In genomic region chr17:74776044-74776962, GRCh38 we compare ENCODE assay signal across 8 cellular contexts. TPM values are rescaled to one million over a fixed set of nuclear protein-coding genes. Genes with fewer than 3 reads are reported as not detected.
DNase-seq lines count a peak whose midpoint lies in the region; ATAC-seq and TF ChIP-seq lines count a peak whose summit lies in the region.

NAT9 (minus strand) TSS chr17:74776345; CDS start chr17:74775698, 647 bp downstream.

- peaks cover 18% of the 10 kb centered on the region for H3K79me2 ChIP-seq in OCI-LY7 (ENCODE audit: insufficient read depth, low read depth, low read length)

- peak within 1 kb of the TSS; percentile 6; the same call in 1 of the 2 replicates for H3K18ac ChIP-seq in IMR-90 (ENCODE audit: low read depth, low read length)

- peak within 1 kb of the TSS; percentile 92 for H2AK5ac ChIP-seq in IMR-90 (ENCODE audit: low read depth, low read length)

- no peaks in the 10 kb centered on the region for H3K27me3 ChIP-seq in IMR-90 (ENCODE audit: control insufficient read depth, insufficient read depth, low read length)
- H3K27me3 ChIP-seq in mononuclear cell (ENCODE audit: insufficient read depth, low read length) = no peaks in the 10 kb centered on the region

- H4K8ac ChIP-seq in IMR-90 (ENCODE audit: low read depth in 2 of 2, low read length in 2 of 2) = peak within 1 kb of the TSS; percentile 70 to 98

- peak within 1 kb of the TSS; percentile 86 for H3K9ac ChIP-seq in IMR-90 (ENCODE audit: low read depth, low read length)

- no peak for TF ChIP-seq RAD21 in IMR-90 (IDR thresholded peaks at IDR 0.05; ENCODE audit: low read length)

- H4K20me1 ChIP-seq in IMR-90 (ENCODE audit: insufficient read depth, low read length) = peaks cover 16% of the 10 kb centered on the region
- H4K20me1 ChIP-seq in OCI-LY7 (ENCODE audit: insufficient read depth, low read length) = no peaks in the 10 kb centered on the region; the same call in 1 of the 2 replicates

- no TSS peak for BruUV-seq in IMR-90 (replicated peaks; lab: Mats Ljungman, UMichigan)
- BruUV-seq in OCI-LY7 (replicated peaks; lab: Mats Ljungman, UMichigan) = no TSS peak

- H2BK15ac ChIP-seq in IMR-90 (ENCODE audit: low read depth, low read length) = no peak within 1 kb of the TSS; the same call in 2 of the 3 replicates

- intact Hi-C loops in IMR-90 (cut with micrococcal nuclease) (loop anchor here (1.0 kb wide), 1 partner anchor 32 kb away; no protein-coding TSS in a partner anchor), OCI-LY7 (cut with micrococcal nuclease; ENCODE audit: unreplicated experiment) (loop anchor here (1.0 kb wide), 1 partner anchor 28 kb away; the partner anchor contains the start of gene NHERF1)

- in situ Hi-C loops in IMR-90 (cut with MboI; ENCODE audit: low sequenced_read_pairs) = no loop called here

- H2AFZ ChIP-seq in IMR-90 (replicated peaks; ENCODE audit: low read length, poor library complexity) (peak within 1 kb of the TSS; percentile 96), OCI-LY7 (ENCODE audit: low read length) (peak within 1 kb of the TSS; percentile 53; the same call in 1 of the 2 replicates)

- no peak within 1 kb of the TSS for H2BK20ac ChIP-seq in IMR-90 (ENCODE audit: low read depth, low read length)

- H3K9me2 ChIP-seq in OCI-LY7 (ENCODE audit: insufficient read depth, low read length) = no peaks in the 10 kb centered on the region

- H3K56ac ChIP-seq in IMR-90 (ENCODE audit: extremely low read depth, insufficient read depth, low read length) = peak within 1 kb of the TSS; percentile 72

- H3K4me1 ChIP-seq in IMR-90 (ENCODE audit: control insufficient read depth, insufficient read depth, low read length) = peaks cover 10% of the 10 kb centered on the region
- peaks cover 26% of the 10 kb centered on the region for H3K4me1 ChIP-seq in OCI-LY7 (ENCODE audit: insufficient read depth, low read length, poor library complexity, severe bottlenecking)
- peaks cover 69% of the 10 kb centered on the region for H3K4me1 ChIP-seq in mononuclear cell (ENCODE audit: insufficient read depth, low read length)

- H3K4ac ChIP-seq in IMR-90 (ENCODE audit: low read depth, low read length) = peak within 1 kb of the TSS; percentile 97

- POLR2A ChIA-PET in IMR-90 (lab: Charles Lee; ENCODE audit: unreplicated experiment) (no interaction called here), OCI-LY7 (lab: Charles Lee) (interaction anchor here (0.6 to 4.4 kb wide), 14 partner anchors 15 to 237 kb away, joined by 3 to 19 read pairs (median 4); partner anchors contain the start of genes FDXR and MRPL58)

- no peaks in the 10 kb centered on the region for H3K9me1 ChIP-seq in IMR-90 (ENCODE audit: insufficient read depth, low read length)

- peak; percentile 50 for ATAC-seq in GM21526 (IDR thresholded peaks at IDR 0.05; ENCODE audit: low FRiP score, unreplicated experiment)
- peak; percentile 95 for ATAC-seq in IMR-90 (ENCODE audit: low read depth)

- WGBS in IMR-90 (ENCODE audit: extremely low coverage in 2 of 2, insufficient read length in 1 of 2), 2 experiments = 0% methylated on average over 27 of the region's 64 CpGs; no CpG with 5 or more reads in 1 of the 2 experiments

- H2BK120ac ChIP-seq in IMR-90 (ENCODE audit: low read depth, low read length) = peak within 1 kb of the TSS; percentile 44; the same call in 1 of the 2 replicates

- H3K4me2 ChIP-seq in IMR-90 (ENCODE audit: low read depth, low read length) (peak within 1 kb of the TSS; percentile 100), OCI-LY7 (ENCODE audit: low read length) (peak within 1 kb of the TSS; percentile 96)

- H2AK9ac ChIP-seq in IMR-90 (replicated peaks; ENCODE audit: low read depth, low read length, poor library complexity) = peak within 1 kb of the TSS; percentile 94

- TF ChIP-seq POLR2A in IMR-90 (IDR thresholded peaks at IDR 0.05; ENCODE audit: low read depth, low read length) = peak; percentile 65; the same call in 1 of the 2 replicates

- H3K14ac ChIP-seq in IMR-90 (replicated peaks; ENCODE audit: low read depth, low read length) = peak within 1 kb of the TSS; percentile 99

- H2BK5ac ChIP-seq in IMR-90 (ENCODE audit: low read depth, low read length, poor library complexity, severe bottlenecking) = peak within 1 kb of the TSS; percentile 81

- dilution Hi-C loops in IMR-90 (cut with HindIII; ENCODE audit: low sequenced_read_pairs, unreplicated experiment) = no loop called here

- H4K5ac ChIP-seq in IMR-90 (ENCODE audit: low read depth, low read length) = peak within 1 kb of the TSS; percentile 62

- TF ChIP-seq CTCF in IMR-90 (conservative IDR thresholded peaks at IDR 0.05; ENCODE audit: low read depth, low read length) (no peak), OCI-LY7 (conservative IDR thresholded peaks at IDR 0.05; ENCODE audit: low read length) (no peak), epithelial cell of esophagus (IDR thresholded peaks at IDR 0.05; ENCODE audit: insufficient read depth, low read depth, low read length, missing control alignments) (no peak)

- CTCF ChIA-PET in IMR-90 (lab: Yijun Ruan, JAX) (interaction anchor here (0.5 to 1.4 kb wide), 5 partner anchors 15 to 119 kb away, joined by 3 read pairs; no protein-coding TSS in a partner anchor), OCI-LY7 (lab: Charles Lee; ENCODE audit: unreplicated experiment) (interaction anchor here (0.6 to 1.8 kb wide), 7 partner anchors 20 to 84 kb away, joined by 3 to 10 read pairs (median 3); no protein-coding TSS in a partner anchor)

- peaks cover 34% of the 10 kb centered on the region for H3K36me3 ChIP-seq in IMR-90 (ENCODE audit: control insufficient read depth, insufficient read depth, low read length)
- H3K36me3 ChIP-seq in OCI-LY7 (ENCODE audit: insufficient read depth, low read length) = peaks cover 28% of the 10 kb centered on the region

- H3K23ac ChIP-seq in IMR-90 (ENCODE audit: low read depth, low read length) = peak within 1 kb of the TSS; percentile 91

- peak within 1 kb of the TSS; percentile 87 for H4K91ac ChIP-seq in IMR-90 (ENCODE audit: insufficient read depth, low read depth, low read length)

- H3K4me3 ChIP-seq in IMR-90 (ENCODE audit: insufficient read depth, low read depth, low read length) (peak within 1 kb of the TSS; percentile 73), OCI-LY7 (ENCODE audit: low read depth, low read length, poor library complexity, severe bottlenecking) (peak within 1 kb of the TSS; percentile 75), epithelial cell of esophagus (ENCODE audit: low read length) (peak within 1 kb of the TSS; percentile 92), mononuclear cell (ENCODE audit: low read length) (peak within 1 kb of the TSS; percentile 78)

- H3K27ac ChIP-seq in IMR-90 (ENCODE audit: insufficient read depth, low read length) (peak within 1 kb of the TSS; percentile 85), OCI-LY7 (ENCODE audit: low read depth, low read length, poor library complexity, severe bottlenecking) (peak within 1 kb of the TSS; percentile 32)

- peaks cover 34 to 68% of the 10 kb centered on the region in 2 experiments for H3K79me1 ChIP-seq in IMR-90 (ENCODE audit: low read depth in 1 of 2, low read length in 2 of 2)

- DNase-seq in D341Med (ENCODE audit: low spot score) (peak; percentile 100), IMR-90 (peak; percentile 92), OCI-LY7 (ENCODE audit: low spot score) (peak; percentile 100), activated T-cell treated with anti-CD3 and anti-CD28 coated beads for 1 hour (ENCODE audit: low read depth) (peak; percentile 100), epithelial cell of esophagus (ENCODE audit: low read depth) (peak; percentile 97)
- peak; percentile 100 for DNase-seq in stimulated activated CD8-positive, alpha-beta memory T cell treated with anti-CD3 and anti-CD28 coated beads, Interleukin-2, amount 100 ng/mL, for 48 hours (ENCODE audit: low read depth in 2 of 2)

- H3K9me3 ChIP-seq in IMR-90 (ENCODE audit: control insufficient read depth, insufficient read depth, low read length) = no peaks in the 10 kb centered on the region
- H3K9me3 ChIP-seq in OCI-LY7 (ENCODE audit: low read length) = no peaks in the 10 kb centered on the region
- no peaks in the 10 kb centered on the region for H3K9me3 ChIP-seq in mononuclear cell (ENCODE audit: low read depth, low read length)

TF ChIP-seq in IMR-90, 13 proteins besides CTCF, POLR2A, EP300 and RAD21:
- TF ChIP-seq FOS (IDR thresholded peaks at IDR 0.05; ENCODE audit: low read depth, low read length) (no peak), CHD1 (IDR thresholded peaks at IDR 0.05; ENCODE audit: low read depth, low read length) (no peak), MAZ (IDR thresholded peaks at IDR 0.05; ENCODE audit: borderline replicate concordance, low read depth, low read length) (peak; percentile 59; the same call in 1 of the 2 replicates), CEBPB (IDR thresholded peaks at IDR 0.05; ENCODE audit: low read depth, low read length) (no peak), MXI1 (IDR thresholded peaks at IDR 0.05; ENCODE audit: borderline replicate concordance, low read depth, low read length) (peak; percentile 96), SMC3 (IDR thresholded peaks at IDR 0.05; ENCODE audit: low read depth, low read length) (no peak), RCOR1 (IDR thresholded peaks at IDR 0.05; ENCODE audit: insufficient replicate concordance, low read length) (no peak), MAFK (IDR thresholded peaks at IDR 0.05; ENCODE audit: low read depth, low read length) (no peak), USF2 (IDR thresholded peaks at IDR 0.05; ENCODE audit: low read depth, low read length) (0 out of 2 replicates have a peak, but pooled peaks have one; percentile 10), BHLHE40 (IDR thresholded peaks at IDR 0.05; ENCODE audit: low read depth, low read length) (0 out of 2 replicates have a peak, but pooled peaks have one; percentile 26), NFE2L2 (IDR thresholded peaks at IDR 0.05; ENCODE audit: low read depth, low read length) (no peak)

RNA-seq across cellular contexts. Expression of gene NAT9, which starts in this region (rescaled TPM):
- total RNA-seq in IMR-90 (2012; rRNA removed) = 25.8 and 48.9 TPM in 2 replicates
- 60.7 and 62.0 TPM in 2 replicates for polyA plus RNA-seq in IMR-90 (2012; rRNA removed)
- polyA plus RNA-seq in IMR-90 (2012; cell fraction: cytosol; rRNA removed) = 37.4 and 41.6 TPM in 2 replicates
- 399 and 532 TPM in 2 replicates for polyA plus RNA-seq in IMR-90 (2012; cell fraction: nucleus; rRNA removed; ENCODE audit: low replicate concordance)
- 77.2 and 99.3 TPM in 2 replicates for total RNA-seq in OCI-LY7 (2014; rRNA removed; shearing (Covaris generic))
- 87.9 and 89.0 TPM in 2 replicates for total RNA-seq in OCI-LY7 (2022)
- 14.9 TPM for total RNA-seq in mononuclear cell

Comparison
In these comparisons a context has a peak if more than half of its experiments do, and no peak if none do; other contexts are left out.
1. Peak in every context shown above with its lines: DNase-seq, ATAC-seq, H3K4me3 ChIP-seq and H3K27ac ChIP-seq.